9 cellular contexts compared by ENCODE assay signal in genomic region chr18:79525556-79526467, GRCh38.
DNase-seq lines count a peak whose midpoint lies in the region; ATAC-seq and TF ChIP-seq lines count a peak whose summit lies in the region.
"Had no signal": no experiment of that assay in that cellular context is flagged by ENCODE, and none has a peak within 500 bp of the region (broad histone marks: within the 10 kb centered on the region; RNA-seq: fewer than 3 reads in every experiment).

No MANE protein-coding gene starts in this region.

- CTCF ChIA-PET in PC-9 (lab: Charles Lee), result no interaction called here

- H3K4me1 ChIP-seq in sigmoid colon (peaks cover 0 to 21% (median 17%) of the 10 kb centered on the region in 4 donors), PC-9 (replicated peaks; ENCODE audit: insufficient read depth) (no peaks in the 10 kb centered on the region)

- H4K20me1 ChIP-seq in PC-9 (ENCODE audit: insufficient read depth), result no peaks in the 10 kb centered on the region

- no peak for TF ChIP-seq EP300 in sigmoid colon (IDR thresholded peaks at IDR 0.05)

- POLR2A ChIA-PET in PC-9 (lab: Charles Lee; ENCODE audit: unreplicated experiment), result no interaction called here

- H3K79me2 ChIP-seq in PC-9 (ENCODE audit: low read depth), result no peaks in the 10 kb centered on the region

- no peak for TF ChIP-seq CTCF in sigmoid colon (IDR thresholded peaks at IDR 0.05)
- TF ChIP-seq CTCF in PC-9 (conservative IDR thresholded peaks at IDR 0.05), result no peak

- peak overlapping the region; percentile 41 for H3K27ac Mint-ChIP-seq in T-helper 17 cell

- WGBS in sigmoid colon, 2 donors, result 69 to 79% methylated on average over 39 of the region's 39 CpGs

- no peaks in the 10 kb centered on the region for H3K9me3 ChIP-seq in T-helper 17 cell (ENCODE audit: control insufficient read depth, low read length, poor library complexity, severe bottlenecking)
- H3K9me3 ChIP-seq in sigmoid colon, result no peaks in the 10 kb centered on the region
- H3K9me3 ChIP-seq in PC-9 (ENCODE audit: insufficient read depth, low read depth), result no peaks in the 10 kb centered on the region

- H3F3A ChIP-seq in PC-9 (ENCODE audit: insufficient read depth, low read depth), result no peaks in the 10 kb centered on the region

- no TSS peak for BruUV-seq in PC-9 (replicated peaks; lab: Mats Ljungman, UMichigan)

- no peak overlapping the region for H2AFZ ChIP-seq in PC-9

- H3K4me1 Mint-ChIP-seq in T-helper 17 cell, result peaks cover 39% of the 10 kb centered on the region

- DNase-seq in H7, result peak; percentile 83
- DNase-seq in T-helper 17 cell, result peak in 1 of 3 donors; percentile 4
- peak; percentile 87 for DNase-seq in Right ventricle myocardium superior
- DNase-seq in sigmoid colon, result peak; percentile 91
- no peak for DNase-seq in activated gamma-delta T cell treated with Interleukin-2 at 50 U/mL for 16 hours
- no peak for DNase-seq in PC-9

- H3K36me3 Mint-ChIP-seq in T-helper 17 cell (ENCODE audit: low read depth), result peaks cover 4% of the 10 kb centered on the region

- no peak for TF ChIP-seq POLR2A in sigmoid colon (IDR thresholded peaks at IDR 0.05)

- H3K27ac ChIP-seq in sigmoid colon, result peak overlapping the region in 3 of 4 donors; percentile 13 to 55 (median 26)
- no peak overlapping the region for H3K27ac ChIP-seq in PC-9

- H3K4me3 Mint-ChIP-seq in T-helper 17 cell, result peak overlapping the region; percentile 82

- H3K27me3 ChIP-seq in H7 (ENCODE audit: control insufficient read depth, insufficient read depth, low read length) (no peaks in the 10 kb centered on the region), sigmoid colon (peaks cover 0 to 4% (median 0%) of the 10 kb centered on the region in 3 donors), PC-9 (ENCODE audit: insufficient read depth, low read depth) (peaks cover 40% of the 10 kb centered on the region)

- H3K4me2 ChIP-seq in PC-9, result no peak overlapping the region

- H3K9me2 ChIP-seq in PC-9 (ENCODE audit: insufficient read depth), result no peaks in the 10 kb centered on the region

- intact Hi-C loops in Right ventricle myocardium superior (cut with DNase I) (loop anchor here (5.0 kb wide), 1 partner anchor 116 kb away; no protein-coding TSS in a partner anchor), sigmoid colon (cut with DNase I) (loop anchor here (5.0 kb wide), 1 partner anchor 69 kb away; no protein-coding TSS in a partner anchor), PC-9 (cut with micrococcal nuclease; ENCODE audit: unreplicated experiment) (loop anchor here (10.0 kb wide), 1 partner anchor 119 kb away; no protein-coding TSS in a partner anchor)

- ATAC-seq in T-helper 17 cell (no peak), Right ventricle myocardium superior (ENCODE audit: poor library complexity) (peak; percentile 90), SK-N-SH treated with all-trans-retinoic acid at 6 μM for 48 hours (no peak), GM21576 (IDR thresholded peaks at IDR 0.05; ENCODE audit: unreplicated experiment) (no peak)

- H3K27me3 Mint-ChIP-seq in T-helper 17 cell, result no peaks in the 10 kb centered on the region

- H3K36me3 ChIP-seq in H7 (replicated peaks; ENCODE audit: control insufficient read depth, insufficient read depth, low read length), result no peaks in the 10 kb centered on the region
- peaks cover 0 to 9% (median 4%) of the 10 kb centered on the region in 4 donors for H3K36me3 ChIP-seq in sigmoid colon
- H3K36me3 ChIP-seq in PC-9 (ENCODE audit: low read depth), result no peaks in the 10 kb centered on the region

- H3K4me3 ChIP-seq in H7 (ENCODE audit: insufficient read depth, low read depth, low read length) (no peak overlapping the region), sigmoid colon (peak overlapping the region in 3 of 4 donors; percentile 20 to 28 (median 24)), PC-9 (no peak overlapping the region)
- H3K4me3 ChIP-seq: lung had no signal

TF ChIP-seq in SK-N-SH treated with all-trans-retinoic acid at 6 μM for 48 hours, 23 proteins besides CTCF, POLR2A, EP300 and RAD21:
- TF ChIP-seq BACH2 (CRISPR knock-in tag; IDR thresholded peaks at IDR 0.05; ENCODE audit: borderline replicate concordance) (no peak), OSR1 (CRISPR knock-in tag; IDR thresholded peaks at IDR 0.05) (no peak), RARB (CRISPR knock-in tag; IDR thresholded peaks at IDR 0.05) (no peak), ZNF70 (CRISPR knock-in tag; IDR thresholded peaks at IDR 0.05) (no peak), TOX (CRISPR knock-in tag; IDR thresholded peaks at IDR 0.05; ENCODE audit: borderline replicate concordance) (no peak), ZFP3 (CRISPR knock-in tag; IDR thresholded peaks at IDR 0.05) (no peak), ZFP30 (CRISPR knock-in tag; IDR thresholded peaks at IDR 0.05) (no peak), ZC3H10 (CRISPR knock-in tag; IDR thresholded peaks at IDR 0.05) (no peak), TCF4 (CRISPR knock-in tag; IDR thresholded peaks at IDR 0.05; ENCODE audit: borderline replicate concordance) (no peak)
- TF ChIP-seq, protein P1, sequence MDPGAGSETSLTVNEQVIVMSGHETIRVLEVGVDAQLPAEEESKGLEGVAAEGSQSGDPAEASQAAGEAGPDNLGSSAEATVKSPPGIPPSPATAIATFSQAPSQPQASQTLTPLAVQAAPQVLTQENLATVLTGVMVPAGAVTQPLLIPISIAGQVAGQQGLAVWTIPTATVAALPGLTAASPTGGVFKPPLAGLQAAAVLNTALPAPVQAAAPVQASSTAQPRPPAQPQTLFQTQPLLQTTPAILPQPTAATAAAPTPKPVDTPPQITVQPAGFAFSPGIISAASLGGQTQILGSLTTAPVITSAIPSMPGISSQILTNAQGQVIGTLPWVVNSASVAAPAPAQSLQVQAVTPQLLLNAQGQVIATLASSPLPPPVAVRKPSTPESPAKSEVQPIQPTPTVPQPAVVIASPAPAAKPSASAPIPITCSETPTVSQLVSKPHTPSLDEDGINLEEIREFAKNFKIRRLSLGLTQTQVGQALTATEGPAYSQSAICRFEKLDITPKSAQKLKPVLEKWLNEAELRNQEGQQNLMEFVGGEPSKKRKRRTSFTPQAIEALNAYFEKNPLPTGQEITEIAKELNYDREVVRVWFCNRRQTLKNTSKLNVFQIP (CRISPR knock-in tag; IDR thresholded peaks at IDR 0.05; ENCODE audit: borderline replicate concordance, low read depth), result no peak
TF ChIP-seq in SK-N-SH treated with all-trans-retinoic acid at 6 μM for 48 hours: peak in this region for 0.

Comparison
In these comparisons a context has a peak if more than half of its experiments do, and no peak if none do; other contexts are left out.
1. DNase-seq: peak in H7 (single experiment), Right ventricle myocardium superior (single experiment) and sigmoid colon (single experiment); none in activated gamma-delta T cell treated with Interleukin-2 at 50 U/mL for 16 hours (single experiment) and PC-9 (0 of 2).
2. H3K4me3 ChIP-seq: peak in sigmoid colon (3 of 4); none in H7 (single experiment) and PC-9 (single experiment).